ENCODE assay signal across 18 cellular contexts in the genomic region with DNA sequence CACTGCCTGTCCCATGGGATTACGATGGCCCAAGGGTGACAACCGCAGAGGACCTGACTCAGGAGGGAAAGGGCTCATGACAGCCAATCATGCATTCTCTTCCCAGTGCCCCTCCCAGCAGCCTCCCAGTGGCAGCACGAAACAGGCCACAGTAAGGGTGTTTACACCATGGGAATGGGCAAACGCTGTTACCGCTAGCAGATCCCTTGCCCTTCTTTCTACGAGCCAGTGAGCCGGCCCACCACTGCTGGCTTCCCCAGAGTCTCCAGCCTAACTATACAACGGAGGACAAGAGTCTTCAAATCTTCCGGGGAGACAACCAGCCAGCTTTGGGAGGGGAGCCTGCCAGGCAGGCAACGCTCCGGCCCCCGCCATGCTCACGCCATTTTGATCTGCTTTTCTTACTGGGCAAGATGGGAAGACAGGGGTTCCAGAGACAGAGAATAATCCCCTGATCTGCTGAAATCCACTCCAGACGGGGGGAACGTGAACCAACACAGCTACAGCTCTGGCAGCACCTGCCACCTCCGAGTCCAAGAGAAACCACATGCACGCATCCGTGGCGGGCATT.
"Had no signal": no experiment of that assay in that cellular context is flagged by ENCODE, and none has a peak within 500 bp of the region (broad histone marks: within the 10 kb centered on the region; RNA-seq: fewer than 3 reads in every experiment).

No MANE protein-coding gene starts in this region.

- H3K36me3 ChIP-seq: ovary had no signal

- H3K27ac ChIP-seq: body of pancreas, ovary, skin epidermis, thyroid gland had no signal

- H3K9me3 Mint-ChIP-seq: activated naive CD4-positive, alpha-beta T cell treated with anti-CD3 and anti-CD28 coated beads, Interleukin-2, amount 50 U/mL, for 24 hours; activated T-cell treated with anti-CD3 and anti-CD28 coated beads, Interleukin-2, amount 50 U/mL, for 24 hours; dendritic cell treated with granulocyte-macrophage colony-stimulating factor and Interleukin-4, amounts not matched to agents 40 ng/mL and 50 ng/mL, for 4 days; nephron; T-helper 1 cell treated with Interleukin-12 subunit alpha and Interleukin-12 subunit beta and Interleukin-4 antibody, amounts not matched to agents 30 μg/mL and 1 μg/mL, for 36 hours had no signal

- H3K4me3 Mint-ChIP-seq: activated CD8-positive, alpha-beta memory T cell treated with anti-CD3 and anti-CD28 coated beads, Interleukin-2, amount 10 ng/mL, durations not matched to agents 7 days and 5 days; activated naive CD4-positive, alpha-beta T cell treated with anti-CD3 and anti-CD28 coated beads, Interleukin-2, amount 50 U/mL, for 24 hours; activated T-cell treated with anti-CD3 and anti-CD28 coated beads, Interleukin-2, amount 50 U/mL, for 24 hours; dendritic cell treated with granulocyte-macrophage colony-stimulating factor and Interleukin-4, amounts not matched to agents 40 ng/mL and 50 ng/mL, for 4 days; nephron; T-helper 1 cell treated with Interleukin-12 subunit alpha and Interleukin-12 subunit beta and Interleukin-4 antibody, amounts not matched to agents 30 μg/mL and 1 μg/mL, for 36 hours had no signal

- ATAC-seq: activated CD8-positive, alpha-beta memory T cell treated with anti-CD3 and anti-CD28 coated beads, Interleukin-2, amount 10 ng/mL, durations not matched to agents 7 days and 5 days; body of pancreas; left lobe of liver; SK-N-SH treated with all-trans-retinoic acid at 6 μM for 48 hours had no signal

- H3K27me3 Mint-ChIP-seq: activated CD8-positive, alpha-beta memory T cell treated with anti-CD3 and anti-CD28 coated beads, Interleukin-2, amount 10 ng/mL, durations not matched to agents 7 days and 5 days; activated naive CD4-positive, alpha-beta T cell treated with anti-CD3 and anti-CD28 coated beads, Interleukin-2, amount 50 U/mL, for 24 hours; activated T-cell treated with anti-CD3 and anti-CD28 coated beads, Interleukin-2, amount 50 U/mL, for 24 hours; dendritic cell treated with granulocyte-macrophage colony-stimulating factor and Interleukin-4, amounts not matched to agents 40 ng/mL and 50 ng/mL, for 4 days had no signal

- H3K27ac Mint-ChIP-seq: activated CD8-positive, alpha-beta memory T cell treated with anti-CD3 and anti-CD28 coated beads, Interleukin-2, amount 10 ng/mL, durations not matched to agents 7 days and 5 days; activated naive CD4-positive, alpha-beta T cell treated with anti-CD3 and anti-CD28 coated beads, Interleukin-2, amount 50 U/mL, for 24 hours; activated T-cell treated with anti-CD3 and anti-CD28 coated beads, Interleukin-2, amount 50 U/mL, for 24 hours; dendritic cell treated with granulocyte-macrophage colony-stimulating factor and Interleukin-4, amounts not matched to agents 40 ng/mL and 50 ng/mL, for 4 days; T-helper 1 cell treated with Interleukin-12 subunit alpha and Interleukin-12 subunit beta and Interleukin-4 antibody, amounts not matched to agents 30 μg/mL and 1 μg/mL, for 36 hours had no signal

- DNase-seq: activated CD4-positive, alpha-beta T cell treated with anti-CD3 and anti-CD28 coated beads, Interleukin-2, amount 50 U/mL, for 4 hours; activated CD8-positive, alpha-beta memory T cell treated with anti-CD3 and anti-CD28 coated beads, Interleukin-2, amount 10 ng/mL, durations not matched to agents 7 days and 5 days; activated effector memory CD4-positive, alpha-beta T cell treated with Interleukin-2 at 50 U/mL for 16 hours; activated T-cell treated with anti-CD3 and anti-CD28 coated beads, Interleukin-2, amount 50 U/mL, for 24 hours; amniotic stem cell; body of pancreas; cerebellar nuclear complex; glutamatergic neuron; ovary; thyroid gland had no signal

- H3K9me3 ChIP-seq: body of pancreas, ovary, thyroid gland had no signal

- FAIRE-seq: islet of Langerhans had no signal

- H3K4me3 ChIP-seq: body of pancreas, ovary, skin epidermis, thyroid gland had no signal

- H3K27me3 ChIP-seq: body of pancreas, ovary, thyroid gland had no signal
